ENCODE assay signal across 1 cellular context in the genomic region with DNA sequence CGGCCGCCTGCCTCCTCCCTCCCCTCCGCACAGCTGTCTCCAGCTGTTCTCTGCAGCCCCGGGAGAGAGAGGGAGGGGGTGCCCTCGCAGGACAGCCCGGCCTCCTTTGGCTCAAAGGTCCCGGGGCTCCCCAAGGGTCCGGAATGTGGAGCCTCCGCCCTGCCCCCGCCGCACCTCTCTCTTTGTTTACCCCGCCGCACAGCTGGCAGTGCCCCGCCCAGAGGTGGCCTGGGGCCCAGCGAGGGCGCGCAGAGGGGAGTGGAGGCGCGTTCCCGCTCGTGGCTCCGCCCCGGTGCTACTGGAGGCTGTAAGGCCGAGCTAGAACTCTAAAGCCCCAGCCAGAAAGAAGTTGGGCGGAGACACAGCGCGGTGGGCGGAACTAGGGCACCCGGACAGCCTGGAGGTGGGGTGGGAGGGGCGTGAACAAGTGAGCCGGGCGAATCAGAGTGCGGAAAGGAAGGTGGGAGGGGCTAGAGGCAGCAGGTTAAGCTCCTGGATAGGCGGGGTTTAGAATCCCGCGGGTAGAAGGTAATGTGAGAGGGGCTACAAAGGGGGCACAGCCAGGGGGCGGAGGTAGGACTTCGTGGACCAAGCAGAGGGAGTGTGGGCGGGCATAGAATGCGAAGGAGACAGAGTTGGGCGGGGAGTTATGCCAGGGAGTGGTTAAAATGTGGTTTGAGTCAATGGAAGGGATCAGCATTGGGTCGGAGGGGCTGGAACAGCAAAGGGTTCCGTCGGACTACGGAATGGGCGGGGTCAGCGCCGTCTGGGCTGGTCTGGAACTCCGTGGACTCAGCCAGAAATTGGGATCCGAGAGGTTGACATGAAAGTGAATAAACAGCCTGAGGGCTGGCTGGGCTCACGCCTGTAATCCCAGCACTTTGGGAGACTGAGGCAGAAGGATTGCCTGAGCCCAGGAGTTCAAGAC.
A peak's percentile ranks its signal among the peaks of the same experiment; 100 is the strongest.
TF ChIP-seq lines count a peak whose summit lies in the region.

No MANE protein-coding gene starts in this region.

TF ChIP-seq in WTC11, 78 proteins besides CTCF, POLR2A, EP300 and RAD21 (continued from another document):
- no peak for TF ChIP-seq IRF2 (CRISPR knock-in tag; IDR thresholded peaks at IDR 0.05; ENCODE audit: borderline replicate concordance, low read depth)
- TF ChIP-seq PREB (CRISPR knock-in tag; IDR thresholded peaks at IDR 0.05; ENCODE audit: borderline replicate concordance): no peak
- TF ChIP-seq ZNF396 (CRISPR knock-in tag; IDR thresholded peaks at IDR 0.05; ENCODE audit: borderline replicate concordance): no peak
- TF ChIP-seq MXD4 (CRISPR knock-in tag; IDR thresholded peaks at IDR 0.05; ENCODE audit: borderline replicate concordance): peak; percentile 50; the same call in 1 of the 2 replicates
- TF ChIP-seq, protein P1, sequence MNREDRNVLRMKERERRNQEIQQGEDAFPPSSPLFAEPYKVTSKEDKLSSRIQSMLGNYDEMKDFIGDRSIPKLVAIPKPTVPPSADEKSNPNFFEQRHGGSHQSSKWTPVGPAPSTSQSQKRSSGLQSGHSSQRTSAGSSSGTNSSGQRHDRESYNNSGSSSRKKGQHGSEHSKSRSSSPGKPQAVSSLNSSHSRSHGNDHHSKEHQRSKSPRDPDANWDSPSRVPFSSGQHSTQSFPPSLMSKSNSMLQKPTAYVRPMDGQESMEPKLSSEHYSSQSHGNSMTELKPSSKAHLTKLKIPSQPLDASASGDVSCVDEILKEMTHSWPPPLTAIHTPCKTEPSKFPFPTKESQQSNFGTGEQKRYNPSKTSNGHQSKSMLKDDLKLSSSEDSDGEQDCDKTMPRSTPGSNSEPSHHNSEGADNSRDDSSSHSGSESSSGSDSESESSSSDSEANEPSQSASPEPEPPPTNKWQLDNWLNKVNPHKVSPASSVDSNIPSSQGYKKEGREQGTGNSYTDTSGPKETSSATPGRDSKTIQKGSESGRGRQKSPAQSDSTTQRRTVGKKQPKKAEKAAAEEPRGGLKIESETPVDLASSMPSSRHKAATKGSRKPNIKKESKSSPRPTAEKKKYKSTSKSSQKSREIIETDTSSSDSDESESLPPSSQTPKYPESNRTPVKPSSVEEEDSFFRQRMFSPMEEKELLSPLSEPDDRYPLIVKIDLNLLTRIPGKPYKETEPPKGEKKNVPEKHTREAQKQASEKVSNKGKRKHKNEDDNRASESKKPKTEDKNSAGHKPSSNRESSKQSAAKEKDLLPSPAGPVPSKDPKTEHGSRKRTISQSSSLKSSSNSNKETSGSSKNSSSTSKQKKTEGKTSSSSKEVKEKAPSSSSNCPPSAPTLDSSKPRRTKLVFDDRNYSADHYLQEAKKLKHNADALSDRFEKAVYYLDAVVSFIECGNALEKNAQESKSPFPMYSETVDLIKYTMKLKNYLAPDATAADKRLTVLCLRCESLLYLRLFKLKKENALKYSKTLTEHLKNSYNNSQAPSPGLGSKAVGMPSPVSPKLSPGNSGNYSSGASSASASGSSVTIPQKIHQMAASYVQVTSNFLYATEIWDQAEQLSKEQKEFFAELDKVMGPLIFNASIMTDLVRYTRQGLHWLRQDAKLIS (CRISPR knock-in tag; IDR thresholded peaks at IDR 0.05; ENCODE audit: borderline replicate concordance): no peak
- TF ChIP-seq, protein P2, sequence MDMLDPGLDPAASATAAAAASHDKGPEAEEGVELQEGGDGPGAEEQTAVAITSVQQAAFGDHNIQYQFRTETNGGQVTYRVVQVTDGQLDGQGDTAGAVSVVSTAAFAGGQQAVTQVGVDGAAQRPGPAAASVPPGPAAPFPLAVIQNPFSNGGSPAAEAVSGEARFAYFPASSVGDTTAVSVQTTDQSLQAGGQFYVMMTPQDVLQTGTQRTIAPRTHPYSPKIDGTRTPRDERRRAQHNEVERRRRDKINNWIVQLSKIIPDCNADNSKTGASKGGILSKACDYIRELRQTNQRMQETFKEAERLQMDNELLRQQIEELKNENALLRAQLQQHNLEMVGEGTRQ (CRISPR knock-in tag; IDR thresholded peaks at IDR 0.05): no peak
- TF ChIP-seq SP1 (CRISPR knock-in tag; conservative IDR thresholded peaks at IDR 0.05): peak; percentile 93
- no peak for TF ChIP-seq JAZF1 (CRISPR knock-in tag; IDR thresholded peaks at IDR 0.05)
- TF ChIP-seq SOX15 (CRISPR knock-in tag; IDR thresholded peaks at IDR 0.05): no peak
- peak; percentile 58; the same call in 1 of the 2 replicates for TF ChIP-seq ARID4B (CRISPR knock-in tag; IDR thresholded peaks at IDR 0.05; ENCODE audit: borderline replicate concordance)
- TF ChIP-seq ZNF423 (CRISPR knock-in tag; IDR thresholded peaks at IDR 0.05): peak; percentile 91
- no peak for TF ChIP-seq ZNF281 (CRISPR knock-in tag; IDR thresholded peaks at IDR 0.05)
- TF ChIP-seq, protein P3, sequence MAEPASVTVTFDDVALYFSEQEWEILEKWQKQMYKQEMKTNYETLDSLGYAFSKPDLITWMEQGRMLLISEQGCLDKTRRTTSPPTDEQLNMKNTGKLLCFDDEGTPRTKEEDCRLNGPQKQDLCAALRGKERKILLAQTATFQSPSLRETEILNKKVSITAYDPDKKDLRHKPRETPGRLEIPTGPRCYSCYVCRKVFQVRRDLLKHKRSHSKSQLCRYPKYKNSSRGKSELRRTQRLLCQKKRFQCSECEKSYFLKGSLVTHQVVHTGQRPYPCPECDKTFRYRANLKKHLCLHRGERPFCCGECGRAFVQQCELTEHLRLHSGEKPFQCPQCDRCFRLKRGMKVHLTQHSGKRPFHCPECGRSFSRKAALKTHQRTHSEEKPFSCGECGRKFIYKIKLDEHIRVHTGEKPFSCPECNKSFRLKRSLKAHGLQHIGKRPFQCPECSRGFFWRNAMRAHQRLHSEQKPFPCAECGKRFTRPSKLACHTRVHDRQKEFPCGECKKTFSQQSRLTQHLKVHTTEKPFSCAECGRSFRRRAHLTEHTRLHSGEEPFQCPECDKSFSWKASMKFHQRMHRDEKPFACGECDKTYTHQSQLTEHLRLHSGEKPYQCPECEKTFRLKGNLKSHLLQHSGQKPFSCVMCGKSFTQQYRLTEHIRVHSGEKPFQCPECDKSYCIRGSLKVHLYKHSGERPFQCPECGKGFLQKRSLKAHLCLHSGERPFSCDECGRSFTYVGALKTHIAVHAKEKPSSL (CRISPR knock-in tag; conservative IDR thresholded peaks at IDR 0.05): no peak
- TF ChIP-seq HMGXB4 (CRISPR knock-in tag; IDR thresholded peaks at IDR 0.05): 0 out of 2 replicates have a peak, but pooled peaks have one; percentile 21
- no peak for TF ChIP-seq CBFB (CRISPR knock-in tag; IDR thresholded peaks at IDR 0.05; ENCODE audit: low read depth)
- TF ChIP-seq NR2C2 (CRISPR knock-in tag; IDR thresholded peaks at IDR 0.05): no peak
- TF ChIP-seq, protein P4, sequence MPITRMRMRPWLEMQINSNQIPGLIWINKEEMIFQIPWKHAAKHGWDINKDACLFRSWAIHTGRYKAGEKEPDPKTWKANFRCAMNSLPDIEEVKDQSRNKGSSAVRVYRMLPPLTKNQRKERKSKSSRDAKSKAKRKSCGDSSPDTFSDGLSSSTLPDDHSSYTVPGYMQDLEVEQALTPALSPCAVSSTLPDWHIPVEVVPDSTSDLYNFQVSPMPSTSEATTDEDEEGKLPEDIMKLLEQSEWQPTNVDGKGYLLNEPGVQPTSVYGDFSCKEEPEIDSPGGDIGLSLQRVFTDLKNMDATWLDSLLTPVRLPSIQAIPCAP (CRISPR knock-in tag; IDR thresholded peaks at IDR 0.05): no peak
- TF ChIP-seq, protein P5, sequence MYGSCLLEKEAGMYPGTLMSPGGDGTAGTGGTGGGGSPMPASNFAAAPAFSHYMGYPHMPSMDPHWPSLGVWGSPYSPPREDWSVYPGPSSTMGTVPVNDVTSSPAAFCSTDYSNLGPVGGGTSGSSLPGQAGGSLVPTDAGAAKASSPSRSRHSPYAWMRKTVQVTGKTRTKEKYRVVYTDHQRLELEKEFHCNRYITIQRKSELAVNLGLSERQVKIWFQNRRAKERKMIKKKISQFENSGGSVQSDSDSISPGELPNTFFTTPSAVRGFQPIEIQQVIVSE (CRISPR knock-in tag; IDR thresholded peaks at IDR 0.05; ENCODE audit: borderline replicate concordance): no peak
- no peak for TF ChIP-seq RORB (CRISPR knock-in tag; IDR thresholded peaks at IDR 0.05)
- peak; percentile 46; the same call in 1 of the 2 replicates for TF ChIP-seq GABPB1 (CRISPR knock-in tag; IDR thresholded peaks at IDR 0.05)
- TF ChIP-seq STAT6 (CRISPR knock-in tag; conservative IDR thresholded peaks at IDR 0.05; ENCODE audit: low read depth): no peak
- TF ChIP-seq TEAD1 (CRISPR knock-in tag; IDR thresholded peaks at IDR 0.05): peak; percentile 24; the same call in 1 of the 2 replicates
- 0 out of 2 replicates have a peak, but pooled peaks have one; percentile 49 for TF ChIP-seq ETV6 (CRISPR knock-in tag; IDR thresholded peaks at IDR 0.05)
- no peak for TF ChIP-seq FOXJ3 (CRISPR knock-in tag; IDR thresholded peaks at IDR 0.05; ENCODE audit: borderline replicate concordance)
TF ChIP-seq in WTC11: peak in this region for 13.
